ENCODE assay signal across 25 cellular contexts in genomic region chr10:129047585-129047984, GRCh38.
"Had no signal": no experiment of that assay in that cellular context is flagged by ENCODE, and none has a peak within 500 bp of the region (broad histone marks: within the 10 kb centered on the region; RNA-seq: fewer than 3 reads in every experiment).

No MANE protein-coding gene starts in this region.

- H3K9me3 ChIP-seq: colonic mucosa, esophagus muscularis mucosa, esophagus squamous epithelium, gastrocnemius medialis, gastroesophageal sphincter, heart left ventricle, heart right ventricle had no signal

- H3K9me3 Mint-ChIP-seq: dendritic cell treated with granulocyte-macrophage colony-stimulating factor and Interleukin-4, amounts not matched to agents 40 ng/mL and 50 ng/mL, for 4 days; effector memory CD8-positive, alpha-beta T cell; endodermal cell had no signal

- H3K27ac Mint-ChIP-seq: dendritic cell treated with granulocyte-macrophage colony-stimulating factor and Interleukin-4, amounts not matched to agents 40 ng/mL and 50 ng/mL, for 4 days; effector memory CD8-positive, alpha-beta T cell; endodermal cell had no signal

- ATAC-seq: effector memory CD8-positive, alpha-beta T cell; esophagus mucosa; foreskin keratinocyte; gastrocnemius medialis; gastroesophageal sphincter; heart left ventricle; heart right ventricle had no signal

- H3K4me3 Mint-ChIP-seq: dendritic cell treated with granulocyte-macrophage colony-stimulating factor and Interleukin-4, amounts not matched to agents 40 ng/mL and 50 ng/mL, for 4 days; effector memory CD8-positive, alpha-beta T cell; endodermal cell had no signal

- H3K27me3 ChIP-seq: colonic mucosa, foreskin keratinocyte had no signal

- FAIRE-seq: colon, endometrium, frontal cortex had no signal

- H3K4me1 ChIP-seq: colonic mucosa, esophagus squamous epithelium, foreskin keratinocyte, gastrocnemius medialis, gastroesophageal sphincter had no signal

- H3K36me3 ChIP-seq: colonic mucosa, esophagus muscularis mucosa, esophagus squamous epithelium, gastrocnemius medialis, gastroesophageal sphincter, heart left ventricle, heart right ventricle had no signal

- DNase-seq: colonic mucosa; cortex of kidney; dorsolateral prefrontal cortex; effector CD4-positive, alpha-beta T cell; effector memory CD4-positive, alpha-beta T cell; effector memory CD8-positive, alpha-beta T cell; endodermal cell; erythroblast; esophagus squamous epithelium; foreskin keratinocyte; foreskin melanocyte; gastrocnemius medialis; glutamatergic neuron; head of caudate nucleus; heart left ventricle; heart right ventricle had no signal

- H3K4me3 ChIP-seq: colonic mucosa, coronary artery, dorsolateral prefrontal cortex, esophagus muscularis mucosa, esophagus squamous epithelium, gastrocnemius medialis, gastroesophageal sphincter had no signal

- H3K4me1 Mint-ChIP-seq: endodermal cell had no signal

- H3K27ac ChIP-seq: colonic mucosa, coronary artery, dorsolateral prefrontal cortex, epithelial cell of prostate, foreskin keratinocyte, gastrocnemius medialis, gastroesophageal sphincter had no signal
